ENCODE assay signal across 8 cellular contexts in genomic region chr4:174318829-174319764, GRCh38. TPM values are rescaled to one million over a fixed set of nuclear protein-coding genes. Genes with fewer than 3 reads are reported as not detected.
DNase-seq lines count a peak whose midpoint lies in the region; ATAC-seq and TF ChIP-seq lines count a peak whose summit lies in the region.

No MANE protein-coding gene starts in this region.

- DNase-seq in A673 (ENCODE audit: low spot score) = peak; percentile 55
- DNase-seq in GM06990 (ENCODE audit: extremely low read depth, insufficient read length) = peak; percentile 18
- DNase-seq in MM.1S = peak; percentile 39
- peak; percentile 48 for DNase-seq in MCF 10A (ENCODE audit: unreplicated experiment)
- DNase-seq in mesenchymal stem cell = peak; percentile 58
- DNase-seq in activated CD4-positive, CD25-positive, alpha-beta regulatory T cell treated with anti-CD3 and anti-CD28 coated beads, Interleukin-2, amount 50 U/mL, for 72 hours = no peak
- DNase-seq in middle frontal gyrus (ENCODE audit: extremely low spot score, low spot score) = no peak

- H2AK5ac ChIP-seq in mesenchymal stem cell (ENCODE audit: low read length, severe bottlenecking) = no peak overlapping the region

- no peak overlapping the region for H3K27ac Mint-ChIP-seq in MCF 10A (ENCODE audit: low read depth, unreplicated experiment)

- no peak for ATAC-seq in GM18498 (IDR thresholded peaks at IDR 0.05; ENCODE audit: unreplicated experiment)

- H3K27ac ChIP-seq in A673 (ENCODE audit: low read depth, low read length, poor library complexity, severe bottlenecking) (no peak overlapping the region), MM.1S (ENCODE audit: low read length) (no peak overlapping the region), mesenchymal stem cell (ENCODE audit: low read length, poor library complexity, severe bottlenecking) (no peak overlapping the region)

- H3K9me3 ChIP-seq in A673 (ENCODE audit: low read depth, low read length, poor library complexity, severe bottlenecking) = no peaks in the 10 kb centered on the region
- H3K9me3 ChIP-seq in MM.1S (replicated peaks; ENCODE audit: insufficient read depth, low read length) = no peaks in the 10 kb centered on the region
- H3K9me3 ChIP-seq in mesenchymal stem cell (ENCODE audit: control insufficient read depth, low read length) = no peaks in the 10 kb centered on the region

- H3K9me3 Mint-ChIP-seq in MCF 10A (ENCODE audit: unreplicated experiment) = no peaks in the 10 kb centered on the region

- H3K4me2 ChIP-seq in MM.1S (ENCODE audit: low read depth, low read length) (no peak overlapping the region), mesenchymal stem cell (ENCODE audit: low read length, poor library complexity, severe bottlenecking) (no peak overlapping the region)

- peaks cover 8% of the 10 kb centered on the region for H3K4me1 Mint-ChIP-seq in MCF 10A (ENCODE audit: insufficient read depth, unreplicated experiment)

- CTCF ChIA-PET in A673 (lab: Charles Lee) (interaction anchor here (0.6 kb wide), 1 partner anchor 901 kb away, joined by 6 read pairs; no protein-coding TSS in a partner anchor), MCF 10A (lab: Yijun Ruan, JAX) (interaction anchor here (0.6 to 3.6 kb wide), 17 partner anchors 11 to 898 kb away, joined by 3 to 65 read pairs (median 3); no protein-coding TSS in a partner anchor)

- TSS peak; percentile 12 for BruUV-seq in A673 (replicated peaks; lab: Mats Ljungman, UMichigan)
- BruUV-seq in MCF 10A (replicated peaks; lab: Mats Ljungman, UMichigan) = no TSS peak

- 65% methylated on average over 7 of the region's 8 CpGs for WGBS in mesenchymal stem cell

- peak overlapping the region in 1 of 2 experiments; percentile 62 for H3K18ac ChIP-seq in mesenchymal stem cell (ENCODE audit: low read depth in 1 of 2, low read length in 2 of 2)

- intact Hi-C loops in A673 (cut with micrococcal nuclease; ENCODE audit: unreplicated experiment) (loop anchor here (2.0 to 10.0 kb wide), 5 partner anchors 96 to 984 kb away; partner anchors contain the start of gene HMGB2), MCF 10A (cut with micrococcal nuclease) (loop anchor here (1.0 to 10.0 kb wide), 3 partner anchors 97 to 814 kb away; no protein-coding TSS in a partner anchor)

- no peak overlapping the region for H4K91ac ChIP-seq in mesenchymal stem cell (ENCODE audit: low read length)

- H2BK12ac ChIP-seq in mesenchymal stem cell (ENCODE audit: low read length in 2 of 2) = no peak overlapping the region

- POLR2A ChIA-PET in A673 (lab: Charles Lee; ENCODE audit: low non-redundant PET) (no interaction called here), MCF 10A (lab: Yijun Ruan, JAX) (interaction anchor here (0.6 to 3.0 kb wide), 2 partner anchors 16 to 35 kb away, joined by 3 to 15 read pairs; partner anchors contain the start of genes CEP44 and FBXO8)

- no peaks in the 10 kb centered on the region for H4K20me1 ChIP-seq in MM.1S (ENCODE audit: insufficient read depth, low read length)

- no peaks in the 10 kb centered on the region for H3F3A ChIP-seq in MM.1S (ENCODE audit: insufficient read depth, low read length)

- no peak overlapping the region for H2BK120ac ChIP-seq in mesenchymal stem cell (ENCODE audit: low read depth, low read length)

- H3K4me1 ChIP-seq in A673 (ENCODE audit: insufficient read depth, low read length, poor library complexity, severe bottlenecking) = peaks cover 35% of the 10 kb centered on the region
- H3K4me1 ChIP-seq in MM.1S (ENCODE audit: low read length) = no peaks in the 10 kb centered on the region
- no peaks in the 10 kb centered on the region for H3K4me1 ChIP-seq in mesenchymal stem cell (ENCODE audit: control insufficient read depth, insufficient read depth, low read depth, low read length)

- no peaks in the 10 kb centered on the region for H3K9me2 ChIP-seq in MM.1S (replicated peaks; ENCODE audit: insufficient read depth, low read length)

- H3K27me3 Mint-ChIP-seq in MCF 10A (ENCODE audit: insufficient read depth, unreplicated experiment) = no peaks in the 10 kb centered on the region

- no peak overlapping the region for H4K8ac ChIP-seq in mesenchymal stem cell (ENCODE audit: low read length)

- H3K4me3 ChIP-seq in A673 (ENCODE audit: low read depth, low read length, poor library complexity, severe bottlenecking) (no peak overlapping the region), GM06990 (replicated peaks; ENCODE audit: low read depth, low read length) (no peak overlapping the region), MM.1S (ENCODE audit: low read length) (no peak overlapping the region), mesenchymal stem cell (ENCODE audit: insufficient read depth in 1 of 2, low read depth in 1 of 2, low read length in 2 of 2) (no peak overlapping the region)

- no peak overlapping the region for H3K9ac ChIP-seq in MM.1S (ENCODE audit: low read length)
- peak overlapping the region; percentile 10 for H3K9ac ChIP-seq in mesenchymal stem cell (ENCODE audit: low read length)

- H3K36me3 Mint-ChIP-seq in MCF 10A (ENCODE audit: insufficient read depth, unreplicated experiment) = peaks cover 15% of the 10 kb centered on the region

- TF ChIP-seq CTCF in A673 (conservative IDR thresholded peaks at IDR 0.05; ENCODE audit: low read depth, low read length) (peak; percentile 83), GM06990 (IDR thresholded peaks at IDR 0.05; ENCODE audit: insufficient read depth, low read length, poor library complexity, severe bottlenecking) (peak; percentile 61), MM.1S (IDR thresholded peaks at IDR 0.05; ENCODE audit: low read length) (peak; percentile 63), MCF 10A (IDR thresholded peaks at IDR 0.05; ENCODE audit: unreplicated experiment) (peak; percentile 52)

- H3K79me2 ChIP-seq in MM.1S (ENCODE audit: low read length) = no peaks in the 10 kb centered on the region

- H2BK15ac ChIP-seq in mesenchymal stem cell (ENCODE audit: low read depth, poor library complexity, severe bottlenecking) = no peak overlapping the region

- no peaks in the 10 kb centered on the region for H3K79me1 ChIP-seq in mesenchymal stem cell (replicated peaks; ENCODE audit: low read length, poor library complexity, severe bottlenecking)

- H3K36me3 ChIP-seq in A673 (ENCODE audit: insufficient read depth, low read length, poor library complexity, severe bottlenecking) (peaks cover 5% of the 10 kb centered on the region), GM06990 (ENCODE audit: control insufficient read depth, insufficient read depth, low read length) (0 out of 2 replicates have a peak, but pooled peaks cover 2% of the 10 kb centered on the region), MM.1S (replicated peaks; ENCODE audit: insufficient read depth, low read length) (no peaks in the 10 kb centered on the region), mesenchymal stem cell (ENCODE audit: control insufficient read depth in 1 of 2, insufficient read depth in 2 of 2, low read depth in 1 of 2, low read length in 2 of 2) (no peaks in the 10 kb centered on the region)

- H3K23ac ChIP-seq in mesenchymal stem cell (ENCODE audit: low read length in 2 of 2) = no peak overlapping the region

- H2AFZ ChIP-seq in MM.1S (ENCODE audit: low read length) (no peak overlapping the region), mesenchymal stem cell (ENCODE audit: low read depth, low read length) (no peak overlapping the region)

- no peak overlapping the region for H3K4me3 Mint-ChIP-seq in MCF 10A (ENCODE audit: unreplicated experiment)

- H3K27me3 ChIP-seq in A673 (replicated peaks; ENCODE audit: insufficient read depth, low read depth, low read length, poor library complexity) (no peaks in the 10 kb centered on the region), GM06990 (replicated peaks; ENCODE audit: control insufficient read depth, insufficient read depth, low read length) (no peaks in the 10 kb centered on the region), MM.1S (replicated peaks; ENCODE audit: insufficient read depth, low read length) (no peaks in the 10 kb centered on the region), mesenchymal stem cell (ENCODE audit: control insufficient read depth in 1 of 2, insufficient read depth in 1 of 2, low read length in 2 of 2) (no peaks in the 10 kb centered on the region)

- no peak overlapping the region for H3K4ac ChIP-seq in mesenchymal stem cell (ENCODE audit: low read depth in 1 of 2, low read length in 2 of 2)

- no peak overlapping the region for H2BK5ac ChIP-seq in mesenchymal stem cell (ENCODE audit: low read depth, low read length, poor library complexity, severe bottlenecking)

- H3K14ac ChIP-seq in mesenchymal stem cell (ENCODE audit: low read length in 2 of 2) = no peak overlapping the region

RNA-seq across cellular contexts. Expression of gene CEP44, which starts 35.4 kb away (rescaled TPM):
- total RNA-seq in A673 (2021) = 22.3 and 23.7 TPM in 2 replicates
- total RNA-seq in MCF 10A (2022) = 15.3 and 16.9 TPM in 2 replicates
- polyA plus RNA-seq in mesenchymal stem cell (2013, experiment 1 of 2) = 6.9 TPM
- 6.7 TPM for polyA plus RNA-seq in mesenchymal stem cell (2013, experiment 2 of 2)

RNA-seq across cellular contexts. Expression of gene FBXO8, which starts 35.6 kb away (rescaled TPM):
- total RNA-seq in A673 (2021) (11.7 and 13.5 TPM in 2 replicates), MCF 10A (2022) (22.1 and 30.6 TPM in 2 replicates)
- 13.2 TPM for polyA plus RNA-seq in mesenchymal stem cell (2013, experiment 1 of 2)
- 14.6 TPM for polyA plus RNA-seq in mesenchymal stem cell (2013, experiment 2 of 2)

Comparison
In these comparisons a context has a peak if more than half of its experiments do, and no peak if none do; other contexts are left out.
1. DNase-seq: peak in A673 (single experiment), GM06990 (single experiment), MM.1S (single experiment), MCF 10A (single experiment) and mesenchymal stem cell (single experiment); none in activated CD4-positive, CD25-positive, alpha-beta regulatory T cell treated with anti-CD3 and anti-CD28 coated beads, Interleukin-2, amount 50 U/mL, for 72 hours (single experiment) and middle frontal gyrus (single experiment).
2. Peak in every context shown above with its lines, with median percentiles within 50 percentile points of each other: CTCF ChIP-seq.